In the genomic region with DNA sequence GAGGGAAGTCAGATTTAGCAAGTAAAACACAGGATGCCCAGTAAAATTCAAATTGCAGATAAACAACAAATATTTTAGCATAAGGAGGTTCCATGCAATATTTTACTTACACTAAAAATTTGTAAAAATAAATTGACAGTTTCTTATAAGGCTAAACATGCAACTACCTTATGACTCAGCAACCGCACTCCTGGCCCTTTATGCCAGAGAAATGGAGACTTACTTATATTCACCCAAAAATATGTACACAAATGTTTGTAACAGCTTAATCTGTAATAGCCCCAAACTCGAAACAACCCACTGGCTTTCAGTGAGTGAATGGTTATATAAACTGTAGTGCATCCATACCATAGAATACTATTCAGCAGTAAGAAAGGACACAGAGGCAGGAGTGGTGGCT, we compare ENCODE assay signal across 1 cellular context.
TF ChIP-seq lines count a peak whose summit lies in the region.

No MANE protein-coding gene starts in this region.

TF ChIP-seq in IMR-90, 13 proteins besides CTCF, POLR2A, EP300 and RAD21:
- TF ChIP-seq CEBPB (IDR thresholded peaks at IDR 0.05; ENCODE audit: low read depth, low read length) = no peak
- TF ChIP-seq MXI1 (IDR thresholded peaks at IDR 0.05; ENCODE audit: borderline replicate concordance, low read depth, low read length) = no peak
- TF ChIP-seq, protein P1, sequence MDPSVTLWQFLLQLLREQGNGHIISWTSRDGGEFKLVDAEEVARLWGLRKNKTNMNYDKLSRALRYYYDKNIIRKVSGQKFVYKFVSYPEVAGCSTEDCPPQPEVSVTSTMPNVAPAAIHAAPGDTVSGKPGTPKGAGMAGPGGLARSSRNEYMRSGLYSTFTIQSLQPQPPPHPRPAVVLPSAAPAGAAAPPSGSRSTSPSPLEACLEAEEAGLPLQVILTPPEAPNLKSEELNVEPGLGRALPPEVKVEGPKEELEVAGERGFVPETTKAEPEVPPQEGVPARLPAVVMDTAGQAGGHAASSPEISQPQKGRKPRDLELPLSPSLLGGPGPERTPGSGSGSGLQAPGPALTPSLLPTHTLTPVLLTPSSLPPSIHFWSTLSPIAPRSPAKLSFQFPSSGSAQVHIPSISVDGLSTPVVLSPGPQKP (IDR thresholded peaks at IDR 0.05; ENCODE audit: borderline replicate concordance, low read depth, low read length) = no peak
- TF ChIP-seq SMC3 (IDR thresholded peaks at IDR 0.05; ENCODE audit: low read depth, low read length) = no peak
- TF ChIP-seq, protein P2, sequence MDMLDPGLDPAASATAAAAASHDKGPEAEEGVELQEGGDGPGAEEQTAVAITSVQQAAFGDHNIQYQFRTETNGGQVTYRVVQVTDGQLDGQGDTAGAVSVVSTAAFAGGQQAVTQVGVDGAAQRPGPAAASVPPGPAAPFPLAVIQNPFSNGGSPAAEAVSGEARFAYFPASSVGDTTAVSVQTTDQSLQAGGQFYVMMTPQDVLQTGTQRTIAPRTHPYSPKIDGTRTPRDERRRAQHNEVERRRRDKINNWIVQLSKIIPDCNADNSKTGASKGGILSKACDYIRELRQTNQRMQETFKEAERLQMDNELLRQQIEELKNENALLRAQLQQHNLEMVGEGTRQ (IDR thresholded peaks at IDR 0.05; ENCODE audit: low read depth, low read length) = no peak
- no peak for TF ChIP-seq NFE2L2 (IDR thresholded peaks at IDR 0.05; ENCODE audit: low read depth, low read length)
- no peak for TF ChIP-seq MAFK (IDR thresholded peaks at IDR 0.05; ENCODE audit: low read depth, low read length)
- TF ChIP-seq BHLHE40 (IDR thresholded peaks at IDR 0.05; ENCODE audit: low read depth, low read length) = no peak
- TF ChIP-seq CHD1 (IDR thresholded peaks at IDR 0.05; ENCODE audit: low read depth, low read length) = no peak
- TF ChIP-seq MAZ (IDR thresholded peaks at IDR 0.05; ENCODE audit: borderline replicate concordance, low read depth, low read length) = no peak
- TF ChIP-seq RCOR1 (IDR thresholded peaks at IDR 0.05; ENCODE audit: insufficient replicate concordance, low read length) = no peak
- no peak for TF ChIP-seq RFX5 (IDR thresholded peaks at IDR 0.05; ENCODE audit: low read depth, low read length)
- TF ChIP-seq FOS (IDR thresholded peaks at IDR 0.05; ENCODE audit: low read depth, low read length) = no peak
